Comparison of ENCODE assay signal across 10 cellular contexts in the genomic region with DNA sequence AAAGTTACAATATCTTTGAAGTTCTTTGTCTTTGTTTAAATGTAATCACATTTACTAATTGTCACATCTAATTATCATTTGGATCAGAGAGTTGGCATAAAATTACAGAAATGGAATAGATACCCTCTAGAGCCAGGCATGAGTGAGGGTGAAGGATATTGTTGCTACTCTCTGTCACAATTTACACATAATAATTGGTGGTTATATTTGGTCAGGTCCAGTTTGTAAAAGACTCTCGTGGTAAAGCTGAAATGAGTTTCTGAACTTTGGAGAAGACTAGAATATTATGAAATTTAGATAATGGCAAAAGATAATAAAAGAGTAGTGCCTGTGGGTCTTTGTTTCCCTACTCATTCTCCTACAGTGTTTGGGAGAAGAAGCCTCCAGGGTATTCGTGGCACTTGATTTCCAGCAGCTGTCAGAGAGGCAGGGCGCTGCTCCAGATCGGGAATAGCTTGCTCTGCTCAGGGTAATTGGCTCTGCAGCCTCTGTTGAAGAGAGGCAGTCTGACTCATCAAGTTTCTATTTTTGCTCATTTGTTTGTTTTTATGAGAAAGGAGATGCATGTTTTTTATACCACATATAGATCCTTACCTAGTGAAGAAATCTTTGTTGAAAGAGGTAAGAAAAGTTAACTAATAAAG.
DNase-seq lines count a peak whose midpoint lies in the region; ATAC-seq and TF ChIP-seq lines count a peak whose summit lies in the region.
"Had no signal": no experiment of that assay in that cellular context is flagged by ENCODE, and none has a peak within 500 bp of the region (broad histone marks: within the 10 kb centered on the region; RNA-seq: fewer than 3 reads in every experiment).

No MANE protein-coding gene starts in this region.

- peaks cover 0 to 4% of the 10 kb centered on the region in 2 donors for H3K4me1 ChIP-seq in ascending aorta

- intact Hi-C loops in activated T-helper 1 cell treated with anti-CD3 and anti-CD28 coated beads, Interleukin-12 subunit alpha, Interleukin-12 subunit beta, Interleukin-2, Interleukin-4 antibody, amounts not matched to agents 30 ng/mL and 10 ng/mL and 1 ng/mL, durations not matched to agents 14 hours and 24 hours and 36 hours (cut with micrococcal nuclease) = no loop called here
- intact Hi-C loops in posterior vena cava (cut with DNase I) = no loop called here
- intact Hi-C loops in ascending aorta (cut with DNase I) = no loop called here

- no peak for ATAC-seq in activated CD8-positive, alpha-beta T cell treated with anti-CD3 and anti-CD28 coated beads, Interleukin-2, amount 10 ng/mL, durations not matched to agents 7 days and 5 days
- ATAC-seq: left colon had no signal

- POLR2A ChIA-PET in activated CD8-positive, alpha-beta T cell treated with anti-CD3 and anti-CD28 coated beads, Interleukin-2, amount 10 ng/mL, durations not matched to agents 7 days and 5 days (lab: Charles Lee) = no interaction called here

- H3K4me3 Mint-ChIP-seq in activated T-helper 1 cell treated with anti-CD3 and anti-CD28 coated beads, Interleukin-12 subunit alpha, Interleukin-12 subunit beta, Interleukin-2, Interleukin-4 antibody, amounts not matched to agents 30 ng/mL and 10 ng/mL and 1 ng/mL, durations not matched to agents 14 hours and 24 hours and 36 hours = no peak overlapping the region
- H3K4me3 Mint-ChIP-seq in activated CD8-positive, alpha-beta T cell treated with anti-CD3 and anti-CD28 coated beads, Interleukin-2, amount 10 ng/mL, durations not matched to agents 7 days and 5 days = no peak overlapping the region

- H3K36me3 ChIP-seq in ascending aorta = no peaks in the 10 kb centered on the region

- H3K4me1 Mint-ChIP-seq in activated T-helper 1 cell treated with anti-CD3 and anti-CD28 coated beads, Interleukin-12 subunit alpha, Interleukin-12 subunit beta, Interleukin-2, Interleukin-4 antibody, amounts not matched to agents 30 ng/mL and 10 ng/mL and 1 ng/mL, durations not matched to agents 14 hours and 24 hours and 36 hours (ENCODE audit: low read depth) = no peaks in the 10 kb centered on the region
- no peaks in the 10 kb centered on the region for H3K4me1 Mint-ChIP-seq in activated CD8-positive, alpha-beta T cell treated with anti-CD3 and anti-CD28 coated beads, Interleukin-2, amount 10 ng/mL, durations not matched to agents 7 days and 5 days (ENCODE audit: low read depth)

- no peak overlapping the region for H3K27ac Mint-ChIP-seq in activated T-helper 1 cell treated with anti-CD3 and anti-CD28 coated beads, Interleukin-12 subunit alpha, Interleukin-12 subunit beta, Interleukin-2, Interleukin-4 antibody, amounts not matched to agents 30 ng/mL and 10 ng/mL and 1 ng/mL, durations not matched to agents 14 hours and 24 hours and 36 hours
- H3K27ac Mint-ChIP-seq in activated CD8-positive, alpha-beta T cell treated with anti-CD3 and anti-CD28 coated beads, Interleukin-2, amount 10 ng/mL, durations not matched to agents 7 days and 5 days = no peak overlapping the region
- H3K27ac Mint-ChIP-seq: activated T-helper 2 cell treated with anti-CD3 and anti-CD28 coated beads, Interferon-gamma antibody, Interleukin-2, Interleukin-4, amounts not matched to agents 10 μg/mL and 5 μg/mL and 100 μg/mL, durations not matched to agents 14 hours and 24 hours and 36 hours had no signal

- no peak for TF ChIP-seq CTCF in ascending aorta (IDR thresholded peaks at IDR 0.05)

- peak; percentile 7 for DNase-seq in G401 (ENCODE audit: low spot score)
- DNase-seq in NCI-H460 (ENCODE audit: extremely low read depth, low read depth) = peak; percentile 7
- DNase-seq in fibroblast of the conjunctiva (ENCODE audit: low read depth) = peak; percentile 40
- peak; percentile 27 for DNase-seq in occipital lobe (lab: John Stamatoyannopoulos, UW)
- no peak for DNase-seq in activated T-helper 1 cell treated with anti-CD3 and anti-CD28 coated beads, Interleukin-12 subunit alpha, Interleukin-12 subunit beta, Interleukin-2, Interleukin-4 antibody, amounts not matched to agents 30 ng/mL and 10 ng/mL and 1 ng/mL, durations not matched to agents 14 hours and 24 hours and 36 hours (ENCODE audit: low spot score)
- DNase-seq in posterior vena cava (ENCODE audit: low spot score) = no peak
- DNase-seq in ascending aorta (ENCODE audit: low spot score in 2 of 2) = no peak
- no peak for DNase-seq in activated CD8-positive, alpha-beta T cell treated with anti-CD3 and anti-CD28 coated beads, Interleukin-2, amount 10 ng/mL, durations not matched to agents 7 days and 5 days
- DNase-seq: left colon had no signal

- H3K27me3 ChIP-seq in ascending aorta = no peaks in the 10 kb centered on the region

- H3K36me3 Mint-ChIP-seq in activated T-helper 1 cell treated with anti-CD3 and anti-CD28 coated beads, Interleukin-12 subunit alpha, Interleukin-12 subunit beta, Interleukin-2, Interleukin-4 antibody, amounts not matched to agents 30 ng/mL and 10 ng/mL and 1 ng/mL, durations not matched to agents 14 hours and 24 hours and 36 hours (ENCODE audit: low read depth) = no peaks in the 10 kb centered on the region
- H3K36me3 Mint-ChIP-seq in activated CD8-positive, alpha-beta T cell treated with anti-CD3 and anti-CD28 coated beads, Interleukin-2, amount 10 ng/mL, durations not matched to agents 7 days and 5 days (ENCODE audit: low read depth) = no peaks in the 10 kb centered on the region

- no peak overlapping the region for H3K27ac ChIP-seq in ascending aorta

- H3K27me3 Mint-ChIP-seq in activated T-helper 1 cell treated with anti-CD3 and anti-CD28 coated beads, Interleukin-12 subunit alpha, Interleukin-12 subunit beta, Interleukin-2, Interleukin-4 antibody, amounts not matched to agents 30 ng/mL and 10 ng/mL and 1 ng/mL, durations not matched to agents 14 hours and 24 hours and 36 hours (ENCODE audit: insufficient read depth) = no peaks in the 10 kb centered on the region
- no peaks in the 10 kb centered on the region for H3K27me3 Mint-ChIP-seq in activated CD8-positive, alpha-beta T cell treated with anti-CD3 and anti-CD28 coated beads, Interleukin-2, amount 10 ng/mL, durations not matched to agents 7 days and 5 days (ENCODE audit: low read depth)

- H3K4me3 ChIP-seq in ascending aorta = no peak overlapping the region

- H3K9me3 ChIP-seq in ascending aorta = no peaks in the 10 kb centered on the region

- H3K9me3 Mint-ChIP-seq in activated T-helper 1 cell treated with anti-CD3 and anti-CD28 coated beads, Interleukin-12 subunit alpha, Interleukin-12 subunit beta, Interleukin-2, Interleukin-4 antibody, amounts not matched to agents 30 ng/mL and 10 ng/mL and 1 ng/mL, durations not matched to agents 14 hours and 24 hours and 36 hours = peaks cover 3% of the 10 kb centered on the region
- H3K9me3 Mint-ChIP-seq in activated CD8-positive, alpha-beta T cell treated with anti-CD3 and anti-CD28 coated beads, Interleukin-2, amount 10 ng/mL, durations not matched to agents 7 days and 5 days (ENCODE audit: insufficient read depth) = peaks cover 5% of the 10 kb centered on the region

- in situ Hi-C loops in G401 (cut with HindIII; ENCODE audit: low sequenced_read_pairs) = no loop called here

- CTCF ChIA-PET in activated CD8-positive, alpha-beta T cell treated with anti-CD3 and anti-CD28 coated beads, Interleukin-2, amount 10 ng/mL, durations not matched to agents 7 days and 5 days (lab: Charles Lee) = no interaction called here

Comparison
In these comparisons a context has a peak if more than half of its experiments do, and no peak if none do; other contexts are left out.
1. DNase-seq: peak in G401 (single experiment), NCI-H460 (single experiment), fibroblast of the conjunctiva (single experiment) and occipital lobe (single experiment); none in activated T-helper 1 cell treated with anti-CD3 and anti-CD28 coated beads, Interleukin-12 subunit alpha, Interleukin-12 subunit beta, Interleukin-2, Interleukin-4 antibody, amounts not matched to agents 30 ng/mL and 10 ng/mL and 1 ng/mL, durations not matched to agents 14 hours and 24 hours and 36 hours (single experiment), posterior vena cava (single experiment), ascending aorta (0 of 2) and activated CD8-positive, alpha-beta T cell treated with anti-CD3 and anti-CD28 coated beads, Interleukin-2, amount 10 ng/mL, durations not matched to agents 7 days and 5 days (single experiment).